Comparison of ENCODE assay signal across 1 cellular context in the genomic region with DNA sequence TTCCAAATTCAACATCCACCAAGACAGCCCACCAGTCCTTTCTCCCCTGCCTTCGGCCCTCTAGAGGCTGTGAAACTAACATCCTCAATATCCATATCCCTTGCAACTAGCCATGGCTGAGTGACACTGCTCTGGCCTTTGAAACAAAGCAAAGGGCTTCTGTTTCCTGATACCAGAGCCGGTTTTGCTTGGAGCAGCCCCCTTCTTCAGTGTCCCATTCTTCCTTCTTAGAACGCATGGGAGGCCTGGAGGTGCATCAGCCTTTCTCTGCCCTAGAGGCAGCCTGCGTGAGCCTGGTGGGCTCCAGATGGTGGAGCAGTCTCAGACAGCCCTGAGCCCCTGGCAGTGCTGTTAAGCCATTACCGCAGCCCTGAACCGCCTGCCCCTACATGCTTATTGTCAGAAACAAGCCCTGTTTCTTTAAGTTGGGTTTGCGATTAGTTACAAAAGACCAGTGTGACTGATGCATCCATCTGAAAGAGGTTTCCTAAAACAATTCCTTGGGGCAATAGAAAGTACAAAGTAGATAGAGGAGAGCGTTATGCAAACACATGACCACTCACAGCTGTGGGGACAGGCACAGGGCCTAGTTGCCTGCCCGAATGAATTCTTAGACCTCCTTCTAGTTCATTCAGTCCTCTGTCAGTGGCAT.
TF ChIP-seq lines count a peak whose summit lies in the region.

No MANE protein-coding gene starts in this region.

TF ChIP-seq in IMR-90, 13 proteins besides CTCF, POLR2A, EP300 and RAD21 (continued from another document):
- TF ChIP-seq ELK1 (IDR thresholded peaks at IDR 0.05; ENCODE audit: borderline replicate concordance, low read depth, low read length) (no peak), SMC3 (IDR thresholded peaks at IDR 0.05; ENCODE audit: low read depth, low read length) (no peak), MAFK (IDR thresholded peaks at IDR 0.05; ENCODE audit: low read depth, low read length) (no peak), BHLHE40 (IDR thresholded peaks at IDR 0.05; ENCODE audit: low read depth, low read length) (no peak), FOS (IDR thresholded peaks at IDR 0.05; ENCODE audit: low read depth, low read length) (no peak)
TF ChIP-seq in IMR-90: peak in this region for 0.
